ENCODE assay signal across 1 cellular context in genomic region chr19:18522862-18523440, GRCh38.
TF ChIP-seq lines count a peak whose summit lies in the region.

No MANE protein-coding gene starts in this region.

TF ChIP-seq in H1, 55 proteins besides CTCF, POLR2A, EP300 and RAD21:
- TF ChIP-seq KDM1A (IDR thresholded peaks at IDR 0.05; ENCODE audit: borderline replicate concordance, low read length): peak; percentile 94
